21 cellular contexts compared by ENCODE assay signal in genomic region chr9:68861436-68861835, GRCh38.
DNase-seq lines count a peak whose midpoint lies in the region; ATAC-seq and TF ChIP-seq lines count a peak whose summit lies in the region.
"Had no signal": no experiment of that assay in that cellular context is flagged by ENCODE, and none has a peak within 500 bp of the region (broad histone marks: within the 10 kb centered on the region; RNA-seq: fewer than 3 reads in every experiment).

No MANE protein-coding gene starts in this region.

- intact Hi-C loops in heart left ventricle (cut with DNase I) = loop anchor here in 3 of 10 donors (5.0 to 10.0 kb wide), 3 partner anchors 54 to 277 kb away; no protein-coding TSS in a partner anchor
- intact Hi-C loops in testis (cut with DNase I; ENCODE audit: low total_unique reads) = no loop called here

- no peak for TF ChIP-seq CTCF in WTC11 (IDR thresholded peaks at IDR 0.05)
- TF ChIP-seq CTCF in heart left ventricle (IDR thresholded peaks at IDR 0.05) = no peak
- no peak for TF ChIP-seq CTCF in testis (IDR thresholded peaks at IDR 0.05)

- H3K36me3 Mint-ChIP-seq in WTC11 = peaks cover 6% of the 10 kb centered on the region
- no peaks in the 10 kb centered on the region for H3K36me3 Mint-ChIP-seq in activated naive CD4-positive, alpha-beta T cell treated with anti-CD3 and anti-CD28 coated beads, Interleukin-2, amount 50 U/mL, for 72 hours

- no peaks in the 10 kb centered on the region for H3K27me3 Mint-ChIP-seq in WTC11 (ENCODE audit: low read depth)

- 37 to 56% (median 42%) methylated on average over 9 of the region's 9 CpGs for WGBS in heart left ventricle, 4 donors
- WGBS in testis, 2 donors = 65 to 70% methylated on average over 9 of the region's 9 CpGs

- 0 out of 2 replicates have a peak, but pooled peaks cover 6% of the 10 kb centered on the region for H3K9me3 Mint-ChIP-seq in WTC11
- no peaks in the 10 kb centered on the region for H3K9me3 Mint-ChIP-seq in activated naive CD4-positive, alpha-beta T cell treated with anti-CD3 and anti-CD28 coated beads, Interleukin-2, amount 50 U/mL, for 72 hours

- H3K9me3 ChIP-seq in heart left ventricle (no peaks in the 10 kb centered on the region), testis (no peaks in the 10 kb centered on the region)
- H3K9me3 ChIP-seq: BE2C, HAP-1 had no signal

- POLR2A ChIA-PET in WTC11 (lab: Charles Lee) = no interaction called here

- DNase-seq in WTC11 (ENCODE audit: low spot score) (no peak), heart left ventricle (peak in 3 of 5 donors; percentile 36 to 85 (median 51)), testis (peak; percentile 71)
- no peak for DNase-seq in activated naive CD4-positive, alpha-beta T cell treated with anti-CD3 and anti-CD28 coated beads, Interleukin-2, amount 50 U/mL, for 72 hours (ENCODE audit: low spot score in 2 of 2)
- DNase-seq: BE2C, DMS79, MV-4-11, NCI-H1105 treated with DMSO at 0.1 percent for 48 hours, NCI-H2029 treated with DMSO at 0.1 percent for 48 hours, NCI-H2171, NCI-H345, NCI-H524, NCI-H82, SHP77 treated with DMSO at 0.1 percent for 48 hours, SW 1271 had no signal

- H3K4me3 Mint-ChIP-seq in WTC11 = no peak overlapping the region

- peaks cover 0 to 28% (median 0%) of the 10 kb centered on the region in 12 donors for H3K4me1 ChIP-seq in heart left ventricle
- no peaks in the 10 kb centered on the region for H3K4me1 ChIP-seq in testis
- H3K4me1 ChIP-seq: BE2C, HAP-1 had no signal

- no peak for ATAC-seq in WTC11
- peak; percentile 91 to 99 (median 95) for ATAC-seq in heart left ventricle
- ATAC-seq in activated naive CD4-positive, alpha-beta T cell treated with anti-CD3 and anti-CD28 coated beads, Interleukin-2, amount 50 U/mL, for 72 hours = no peak
- ATAC-seq in HG03097 (IDR thresholded peaks at IDR 0.05; ENCODE audit: low FRiP score, unreplicated experiment) = no peak
- ATAC-seq in GM18502 (IDR thresholded peaks at IDR 0.05; ENCODE audit: poor library complexity, unreplicated experiment) = no peak

- no peaks in the 10 kb centered on the region for H3K27me3 ChIP-seq in heart left ventricle
- H3K27me3 ChIP-seq in layer of hippocampus (ENCODE audit: control insufficient read depth, insufficient read depth, low read length) = no peaks in the 10 kb centered on the region
- H3K27me3 ChIP-seq in testis = no peaks in the 10 kb centered on the region

- peaks cover 18% of the 10 kb centered on the region for H3K4me1 Mint-ChIP-seq in WTC11

- H3K36me3 ChIP-seq in heart left ventricle = no peaks in the 10 kb centered on the region
- no peaks in the 10 kb centered on the region for H3K36me3 ChIP-seq in testis (ENCODE audit: low read depth, missing control alignments)
- H3K36me3 ChIP-seq: BE2C, HAP-1 had no signal

- H3K27ac ChIP-seq in heart left ventricle (peak overlapping the region in 8 of 12 donors; percentile 7 to 52 (median 48)), layer of hippocampus (ENCODE audit: low read depth, low read length) (peak overlapping the region; percentile 7), testis (no peak overlapping the region)
- H3K27ac ChIP-seq: KMS-11, SK-N-MC had no signal

- no peak for TF ChIP-seq POLR2A in heart left ventricle (IDR thresholded peaks at IDR 0.05)
- no peak for TF ChIP-seq POLR2A in testis (IDR thresholded peaks at IDR 0.05)

- H3K27ac Mint-ChIP-seq in WTC11 = peak overlapping the region; percentile 14
- H3K27ac Mint-ChIP-seq in activated naive CD4-positive, alpha-beta T cell treated with anti-CD3 and anti-CD28 coated beads, Interleukin-2, amount 50 U/mL, for 72 hours = no peak overlapping the region

- CTCF ChIA-PET in WTC11 (lab: Charles Lee) = interaction anchor here (0.9 kb wide), 1 partner anchor 46 kb away, joined by 3 read pairs; no protein-coding TSS in a partner anchor

- H3K4me3 ChIP-seq in heart left ventricle = no peak overlapping the region
- H3K4me3 ChIP-seq in testis = no peak overlapping the region
- H3K4me3 ChIP-seq: HAP-1, SK-N-MC had no signal

TF ChIP-seq in WTC11, 78 proteins besides CTCF, POLR2A, EP300 and RAD21 (continues in another document):
- no peak for TF ChIP-seq ATF3 (CRISPR knock-in tag; conservative IDR thresholded peaks at IDR 0.05)
- TF ChIP-seq ZNF317 (CRISPR knock-in tag; IDR thresholded peaks at IDR 0.05; ENCODE audit: borderline replicate concordance, low read depth) = no peak
- TF ChIP-seq MAX (CRISPR knock-in tag; IDR thresholded peaks at IDR 0.05) = no peak
- TF ChIP-seq GTF2I (CRISPR knock-in tag; conservative IDR thresholded peaks at IDR 0.05) = no peak
- TF ChIP-seq JUN (CRISPR knock-in tag; IDR thresholded peaks at IDR 0.05) = no peak
- no peak for TF ChIP-seq SMAD3 (CRISPR knock-in tag; IDR thresholded peaks at IDR 0.05; ENCODE audit: borderline replicate concordance)
- no peak for TF ChIP-seq ZNF512 (CRISPR knock-in tag; IDR thresholded peaks at IDR 0.05; ENCODE audit: borderline replicate concordance)
- no peak for TF ChIP-seq RELA (CRISPR knock-in tag; IDR thresholded peaks at IDR 0.05; ENCODE audit: borderline replicate concordance)
- TF ChIP-seq ATF2 (CRISPR knock-in tag; IDR thresholded peaks at IDR 0.05; ENCODE audit: borderline replicate concordance, low read depth) = no peak
- TF ChIP-seq STAT6 (CRISPR knock-in tag; conservative IDR thresholded peaks at IDR 0.05; ENCODE audit: low read depth) = no peak
- TF ChIP-seq ZSCAN18 (CRISPR knock-in tag; IDR thresholded peaks at IDR 0.05) = no peak

Comparison
In these comparisons a context has a peak if more than half of its experiments do, and no peak if none do; other contexts are left out.
1. ATAC-seq: peak in heart left ventricle (4 of 4); none in WTC11 (single experiment), activated naive CD4-positive, alpha-beta T cell treated with anti-CD3 and anti-CD28 coated beads, Interleukin-2, amount 50 U/mL, for 72 hours (0 of 2), HG03097 (single experiment) and GM18502 (single experiment).
2. DNase-seq: peak in heart left ventricle (3 of 5) and testis (single experiment); none in WTC11 (single experiment) and activated naive CD4-positive, alpha-beta T cell treated with anti-CD3 and anti-CD28 coated beads, Interleukin-2, amount 50 U/mL, for 72 hours (0 of 2).
3. H3K27ac ChIP-seq: peak in heart left ventricle (8 of 12) and layer of hippocampus (single experiment); none in testis (0 of 2).